ENCODE assay signal across 8 cellular contexts in genomic region chr21:33230518-33231324, GRCh38. TPM values are rescaled to one million over a fixed set of nuclear protein-coding genes. Genes with fewer than 3 reads are reported as not detected.
DNase-seq lines count a peak whose midpoint lies in the region; ATAC-seq, FAIRE-seq and TF ChIP-seq lines count a peak whose summit lies in the region.

No MANE protein-coding gene starts in this region.

- peak overlapping the region; percentile 79 for H3K27ac ChIP-seq in OCI-LY1 (ENCODE audit: low read depth, low read length, poor library complexity, severe bottlenecking)

- peaks cover 42% of the 10 kb centered on the region for H3K36me3 ChIP-seq in OCI-LY1 (ENCODE audit: insufficient read depth, low read length)

- peak; percentile 16 for ATAC-seq in HG02970 (IDR thresholded peaks at IDR 0.05; ENCODE audit: low FRiP score, unreplicated experiment)
- peak; percentile 46 for ATAC-seq in activated naive CD8-positive, alpha-beta T cell treated with anti-CD3 and anti-CD28 coated beads, Interleukin-2, amount 10 ng/mL, durations not matched to agents 7 days and 5 days (ENCODE audit: low read depth)
- ATAC-seq in Right ventricle myocardium superior (ENCODE audit: poor library complexity), result peak; percentile 60

- peak; percentile 58; the same call in 1 of the 2 replicates for TF ChIP-seq POLR2A in GM12892 (IDR thresholded peaks at IDR 0.05; ENCODE audit: low read depth, low read length)

- H4K20me1 ChIP-seq in OCI-LY1 (ENCODE audit: insufficient read depth, low read length), result no peaks in the 10 kb centered on the region

- H3K9me3 ChIP-seq in OCI-LY1 (ENCODE audit: low read length), result no peaks in the 10 kb centered on the region

- H3K4me3 ChIP-seq in OCI-LY1 (ENCODE audit: low read depth, low read length, poor library complexity, severe bottlenecking), result peak overlapping the region; percentile 96

- in situ Hi-C loops in ACHN (cut with HindIII; ENCODE audit: low pct_ligation_motif_present, low pct_unique_long_range_greater_than_20kb, low sequenced_read_pairs), result no loop called here

- H2AFZ ChIP-seq in OCI-LY1 (ENCODE audit: low read length), result no peak overlapping the region

- H3K27ac Mint-ChIP-seq in activated naive CD8-positive, alpha-beta T cell treated with anti-CD3 and anti-CD28 coated beads, Interleukin-2, amount 10 ng/mL, durations not matched to agents 7 days and 5 days, result peak overlapping the region; percentile 87

- peaks cover 57% of the 10 kb centered on the region for H3K79me2 ChIP-seq in OCI-LY1 (ENCODE audit: insufficient read depth, low read length)

- peak; percentile 84 for FAIRE-seq in GM12892 (lab: Jason Lieb, UNC)

- H3K4me1 Mint-ChIP-seq in activated naive CD8-positive, alpha-beta T cell treated with anti-CD3 and anti-CD28 coated beads, Interleukin-2, amount 10 ng/mL, durations not matched to agents 7 days and 5 days, result peaks cover 43% of the 10 kb centered on the region

- H3K27me3 ChIP-seq in OCI-LY1 (ENCODE audit: insufficient read depth, low read length), result no peaks in the 10 kb centered on the region

- H3K9me3 Mint-ChIP-seq in activated naive CD8-positive, alpha-beta T cell treated with anti-CD3 and anti-CD28 coated beads, Interleukin-2, amount 10 ng/mL, durations not matched to agents 7 days and 5 days, result no peaks in the 10 kb centered on the region

- peaks cover 2% of the 10 kb centered on the region for H3K27me3 Mint-ChIP-seq in activated naive CD8-positive, alpha-beta T cell treated with anti-CD3 and anti-CD28 coated beads, Interleukin-2, amount 10 ng/mL, durations not matched to agents 7 days and 5 days

- peak; percentile 53 for DNase-seq in ACHN
- DNase-seq in GM12892 (ENCODE audit: insufficient read length), result no peak
- peak; percentile 69 for DNase-seq in activated naive CD8-positive, alpha-beta T cell treated with anti-CD3 and anti-CD28 coated beads, Interleukin-2, amount 10 ng/mL, durations not matched to agents 7 days and 5 days
- peak; percentile 67 for DNase-seq in Right ventricle myocardium superior
- peak; percentile 35 for DNase-seq in occipital lobe (lab: John Stamatoyannopoulos, UW)
- DNase-seq in SW 1271 (lab: John Stamatoyannopoulos, UW), result no peak

- intact Hi-C loops in Right ventricle myocardium superior (cut with DNase I), result no loop called here

- H3K36me3 Mint-ChIP-seq in activated naive CD8-positive, alpha-beta T cell treated with anti-CD3 and anti-CD28 coated beads, Interleukin-2, amount 10 ng/mL, durations not matched to agents 7 days and 5 days, result peaks cover 23% of the 10 kb centered on the region

- H3F3A ChIP-seq in OCI-LY1 (ENCODE audit: insufficient read depth, low read length), result no peaks in the 10 kb centered on the region

- peak overlapping the region; percentile 87 for H3K4me3 Mint-ChIP-seq in activated naive CD8-positive, alpha-beta T cell treated with anti-CD3 and anti-CD28 coated beads, Interleukin-2, amount 10 ng/mL, durations not matched to agents 7 days and 5 days

- H3K9ac ChIP-seq in OCI-LY1 (ENCODE audit: low read length), result peak overlapping the region; percentile 77

- H3K4me2 ChIP-seq in OCI-LY1 (ENCODE audit: low read length), result peak overlapping the region; percentile 95

- TF ChIP-seq CTCF in OCI-LY1 (IDR thresholded peaks at IDR 0.05; ENCODE audit: low read length), result peak; percentile 29; the same call in 1 of the 2 replicates

- no peaks in the 10 kb centered on the region for H3K9me2 ChIP-seq in OCI-LY1 (ENCODE audit: low read depth, low read length)

- H3K4me1 ChIP-seq in OCI-LY1 (ENCODE audit: insufficient read depth, low read length, severe bottlenecking), result peaks cover 54% of the 10 kb centered on the region

- POLR2A ChIA-PET in activated naive CD8-positive, alpha-beta T cell treated with anti-CD3 and anti-CD28 coated beads, Interleukin-2, amount 10 ng/mL, durations not matched to agents 7 days and 5 days (lab: Charles Lee), result interaction anchor here (0.6 to 3.2 kb wide), 9 partner anchors 7 to 94 kb away, joined by 3 to 9 read pairs (median 4); partner anchors contain the start of genes IFNAR1 and IL10RB

RNA-seq across cellular contexts. Expression of gene IFNAR2, which starts 1.0 kb away (rescaled TPM):
- 50.3 TPM for polyA plus RNA-seq in GM12892 (2012; ENCODE audit: missing spikeins)
- 10 to 100 TPM; 68.3 to 77.6 TPM for total RNA-seq in activated naive CD8-positive, alpha-beta T cell treated with anti-CD3 and anti-CD28 coated beads, Interleukin-2, amount 10 ng/mL, durations not matched to agents 7 days and 5 days
- total RNA-seq in Right ventricle myocardium superior (8.7 TPM), occipital lobe (9.5 TPM)

RNA-seq across cellular contexts. Expression of gene IL10RB, which starts 35.4 kb away (rescaled TPM):
- polyA plus RNA-seq in GM12892 (2012; ENCODE audit: missing spikeins), result 31.1 TPM
- total RNA-seq in activated naive CD8-positive, alpha-beta T cell treated with anti-CD3 and anti-CD28 coated beads, Interleukin-2, amount 10 ng/mL, durations not matched to agents 7 days and 5 days, result 10 to 100 TPM; 40.6 to 44.1 TPM
- total RNA-seq in Right ventricle myocardium superior (8.8 TPM), occipital lobe (10.3 TPM)

Comparison
In these comparisons a context has a peak if more than half of its experiments do, and no peak if none do; other contexts are left out.
1. DNase-seq: peak in ACHN (single experiment), activated naive CD8-positive, alpha-beta T cell treated with anti-CD3 and anti-CD28 coated beads, Interleukin-2, amount 10 ng/mL, durations not matched to agents 7 days and 5 days (single experiment), Right ventricle myocardium superior (single experiment) and occipital lobe (single experiment); none in GM12892 (single experiment) and SW 1271 (0 of 2).
2. Peak in every context shown above with its lines, with median percentiles within 50 percentile points of each other: ATAC-seq.